8 cellular contexts compared by ENCODE assay signal in the genomic region with DNA sequence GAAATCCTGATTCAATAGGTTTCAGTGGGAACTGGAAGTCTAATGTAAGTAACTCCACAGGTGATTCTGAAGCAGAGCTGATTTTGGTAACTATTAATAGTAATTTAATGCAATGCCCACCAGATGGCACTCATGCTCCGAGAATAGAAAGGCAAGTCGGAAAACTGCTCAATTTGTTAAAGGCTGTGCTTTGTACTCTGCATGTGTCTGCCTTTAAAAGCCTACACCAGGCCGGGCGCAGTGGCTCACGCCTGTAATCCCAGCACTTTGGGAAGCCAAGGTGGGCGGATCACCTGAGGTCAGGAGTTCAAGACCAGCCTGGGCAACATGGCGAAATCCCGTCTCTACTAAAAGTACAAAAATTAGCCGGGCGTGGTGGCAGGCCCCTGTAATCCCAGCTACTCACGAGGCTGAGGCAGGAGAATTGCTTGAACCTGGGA.
DNase-seq lines count a peak whose midpoint lies in the region; ATAC-seq and TF ChIP-seq lines count a peak whose summit lies in the region.
"Not testable (repeated sequence)": the region's sequence is repeated elsewhere in the genome, so short reads cannot be mapped to it uniquely, and the experiment has no call there.

No MANE protein-coding gene starts in this region.

- H3K4me3 Mint-ChIP-seq in activated T-cell treated with anti-CD3 and anti-CD28 coated beads, Interleukin-2, amount 50 U/mL, for 72 hours; memory B cell: not testable (repeated sequence)

- H3K27me3 Mint-ChIP-seq in activated T-cell treated with anti-CD3 and anti-CD28 coated beads, Interleukin-2, amount 50 U/mL, for 72 hours (ENCODE audit: low read depth); memory B cell: not testable (repeated sequence)

- peak; percentile 58 for DNase-seq in GM20000 (ENCODE audit: low spot score)
- peak; percentile 58 to 90 (median 62) for DNase-seq in NCI-H1417 (lab: John Stamatoyannopoulos, UW)
- DNase-seq in SK-N-DZ (ENCODE audit: low spot score), result peak; percentile 71
- peak; percentile 57 to 65 for DNase-seq in activated T-cell treated with anti-CD3 and anti-CD28 coated beads, Interleukin-2, amount 50 U/mL, for 72 hours
- peak; percentile 81 to 90 for DNase-seq in erythroblast (lab: John Stamatoyannopoulos, UW)
- DNase-seq in memory B cell (ENCODE audit: low spot score in 2 of 2), result peak; percentile 71
- peak; percentile 30 to 51 for DNase-seq in stimulated activated CD4-positive, alpha-beta T cell treated with anti-CD3 and anti-CD28 coated beads, Interleukin-4, amount 100 ng/mL, for 48 hours (ENCODE audit: low read depth in 2 of 2)

- not testable (repeated sequence) for H3K9me3 Mint-ChIP-seq in activated T-cell treated with anti-CD3 and anti-CD28 coated beads, Interleukin-2, amount 50 U/mL, for 72 hours; memory B cell

- TF ChIP-seq CTCF in C4-2B (conservative IDR thresholded peaks at IDR 0.05) (peak; percentile 73), GM20000 (IDR thresholded peaks at IDR 0.05; ENCODE audit: extremely low read depth, missing control alignments) (peak; percentile 48)

- H3K27ac Mint-ChIP-seq in activated T-cell treated with anti-CD3 and anti-CD28 coated beads, Interleukin-2, amount 50 U/mL, for 72 hours; memory B cell: not testable (repeated sequence)

- not testable (repeated sequence) for TF ChIP-seq POLR2A in erythroblast (IDR thresholded peaks at IDR 0.05; ENCODE audit: low read length)

- H3K4me1 Mint-ChIP-seq in activated T-cell treated with anti-CD3 and anti-CD28 coated beads, Interleukin-2, amount 50 U/mL, for 72 hours (ENCODE audit: low read depth); memory B cell: not testable (repeated sequence)

- H3K36me3 Mint-ChIP-seq in activated T-cell treated with anti-CD3 and anti-CD28 coated beads, Interleukin-2, amount 50 U/mL, for 72 hours (ENCODE audit: insufficient read depth in 2 of 2); memory B cell: not testable (repeated sequence)

- peak; percentile 52 to 58 for ATAC-seq in activated T-cell treated with anti-CD3 and anti-CD28 coated beads, Interleukin-2, amount 50 U/mL, for 72 hours (replicated peaks in 1 of 2)
- peak; percentile 57 for ATAC-seq in memory B cell (ENCODE audit: low read depth)

- not testable (repeated sequence) for H3K27ac ChIP-seq in C4-2B
